1 cellular context compared by ENCODE assay signal in the genomic region with DNA sequence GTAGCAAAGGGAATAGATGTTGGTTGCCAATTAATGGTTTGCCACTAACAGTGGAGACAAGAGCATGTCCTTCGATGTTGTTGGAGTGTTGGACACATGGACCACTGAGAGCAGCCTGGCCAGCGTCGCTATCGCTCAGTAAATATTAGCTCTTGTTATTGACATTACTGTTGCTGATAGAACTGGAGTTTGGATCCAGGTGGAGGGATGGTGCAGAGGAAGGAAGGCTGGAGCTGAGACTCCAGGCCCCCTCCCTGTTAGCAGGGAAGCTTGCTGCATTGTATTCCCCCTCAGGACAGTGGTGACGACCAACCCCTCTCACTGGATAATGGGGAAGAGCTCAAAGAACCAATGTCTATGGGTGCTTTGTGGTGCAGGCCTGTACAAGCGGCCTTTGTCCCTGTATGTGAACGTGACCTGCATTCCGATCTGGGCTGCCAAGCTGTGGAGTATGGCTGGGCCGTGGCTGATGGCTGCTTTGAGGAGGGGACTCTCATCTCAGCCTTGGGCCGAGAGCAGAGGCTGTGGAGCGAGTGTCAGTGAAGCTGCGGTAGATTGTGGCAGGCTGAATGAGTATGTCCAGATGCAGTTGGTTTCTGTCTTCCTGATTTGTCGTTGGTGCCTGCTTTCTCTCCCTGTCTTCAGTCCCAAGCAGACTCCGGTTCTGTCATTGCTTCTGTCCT.
TF ChIP-seq lines count a peak whose summit lies in the region.

No MANE protein-coding gene starts in this region.

TF ChIP-seq in HepG2, 621 proteins besides CTCF, POLR2A, EP300 and RAD21 (continued from another document and continues in another):
- TF ChIP-seq SMARCE1 (IDR thresholded peaks at IDR 0.05; ENCODE audit: borderline replicate concordance) (no peak), ZNF543 (CRISPR knock-in tag; IDR thresholded peaks at IDR 0.05) (peak; percentile 77), ZNF432 (CRISPR knock-in tag; IDR thresholded peaks at IDR 0.05; ENCODE audit: borderline replicate concordance) (no peak), FOXA3 (CRISPR knock-in tag; IDR thresholded peaks at IDR 0.05) (peak; percentile 99), SNAPC2 (CRISPR knock-in tag; IDR thresholded peaks at IDR 0.05) (peak; percentile 70; the same call in 1 of the 2 replicates), NFIC (IDR thresholded peaks at IDR 0.05; ENCODE audit: low read length) (peak; percentile 30; the same call in 1 of the 2 replicates), MXD4 (CRISPR knock-in tag; IDR thresholded peaks at IDR 0.05) (peak; percentile 66; the same call in 1 of the 2 replicates), CEBPG (CRISPR knock-in tag; IDR thresholded peaks at IDR 0.05) (peak; percentile 42; the same call in 1 of the 2 replicates), KAT8 (CRISPR knock-in tag; IDR thresholded peaks at IDR 0.05) (peak; percentile 75), NCOA2 (CRISPR knock-in tag; IDR thresholded peaks at IDR 0.05) (peak; percentile 86), MIXL1 (CRISPR knock-in tag; IDR thresholded peaks at IDR 0.05) (peak; percentile 96), GATAD2A (CRISPR knock-in tag; IDR thresholded peaks at IDR 0.05) (peak; percentile 95), REPIN1 (CRISPR knock-in tag; IDR thresholded peaks at IDR 0.05; ENCODE audit: borderline replicate concordance, low read depth) (peak; percentile 91), TBX3 (IDR thresholded peaks at IDR 0.05; ENCODE audit: borderline replicate concordance) (peak; percentile 60; the same call in 1 of the 2 replicates), ZNF782 (CRISPR knock-in tag; IDR thresholded peaks at IDR 0.05; ENCODE audit: borderline replicate concordance) (peak; percentile 53; the same call in 1 of the 2 replicates)
- TF ChIP-seq, protein P1, sequence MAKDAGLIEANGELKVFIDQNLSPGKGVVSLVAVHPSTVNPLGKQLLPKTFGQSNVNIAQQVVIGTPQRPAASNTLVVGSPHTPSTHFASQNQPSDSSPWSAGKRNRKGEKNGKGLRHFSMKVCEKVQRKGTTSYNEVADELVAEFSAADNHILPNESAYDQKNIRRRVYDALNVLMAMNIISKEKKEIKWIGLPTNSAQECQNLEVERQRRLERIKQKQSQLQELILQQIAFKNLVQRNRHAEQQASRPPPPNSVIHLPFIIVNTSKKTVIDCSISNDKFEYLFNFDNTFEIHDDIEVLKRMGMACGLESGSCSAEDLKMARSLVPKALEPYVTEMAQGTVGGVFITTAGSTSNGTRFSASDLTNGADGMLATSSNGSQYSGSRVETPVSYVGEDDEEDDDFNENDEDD (CRISPR knock-in tag; IDR thresholded peaks at IDR 0.05; ENCODE audit: borderline replicate concordance) = peak; percentile 63; the same call in 1 of the 2 replicates
- TF ChIP-seq, protein P2, sequence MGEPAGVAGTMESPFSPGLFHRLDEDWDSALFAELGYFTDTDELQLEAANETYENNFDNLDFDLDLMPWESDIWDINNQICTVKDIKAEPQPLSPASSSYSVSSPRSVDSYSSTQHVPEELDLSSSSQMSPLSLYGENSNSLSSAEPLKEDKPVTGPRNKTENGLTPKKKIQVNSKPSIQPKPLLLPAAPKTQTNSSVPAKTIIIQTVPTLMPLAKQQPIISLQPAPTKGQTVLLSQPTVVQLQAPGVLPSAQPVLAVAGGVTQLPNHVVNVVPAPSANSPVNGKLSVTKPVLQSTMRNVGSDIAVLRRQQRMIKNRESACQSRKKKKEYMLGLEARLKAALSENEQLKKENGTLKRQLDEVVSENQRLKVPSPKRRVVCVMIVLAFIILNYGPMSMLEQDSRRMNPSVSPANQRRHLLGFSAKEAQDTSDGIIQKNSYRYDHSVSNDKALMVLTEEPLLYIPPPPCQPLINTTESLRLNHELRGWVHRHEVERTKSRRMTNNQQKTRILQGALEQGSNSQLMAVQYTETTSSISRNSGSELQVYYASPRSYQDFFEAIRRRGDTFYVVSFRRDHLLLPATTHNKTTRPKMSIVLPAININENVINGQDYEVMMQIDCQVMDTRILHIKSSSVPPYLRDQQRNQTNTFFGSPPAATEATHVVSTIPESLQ (CRISPR knock-in tag; conservative IDR thresholded peaks at IDR 0.05) = peak; percentile 89; the same call in 1 of the 2 replicates
- TF ChIP-seq, protein P3, sequence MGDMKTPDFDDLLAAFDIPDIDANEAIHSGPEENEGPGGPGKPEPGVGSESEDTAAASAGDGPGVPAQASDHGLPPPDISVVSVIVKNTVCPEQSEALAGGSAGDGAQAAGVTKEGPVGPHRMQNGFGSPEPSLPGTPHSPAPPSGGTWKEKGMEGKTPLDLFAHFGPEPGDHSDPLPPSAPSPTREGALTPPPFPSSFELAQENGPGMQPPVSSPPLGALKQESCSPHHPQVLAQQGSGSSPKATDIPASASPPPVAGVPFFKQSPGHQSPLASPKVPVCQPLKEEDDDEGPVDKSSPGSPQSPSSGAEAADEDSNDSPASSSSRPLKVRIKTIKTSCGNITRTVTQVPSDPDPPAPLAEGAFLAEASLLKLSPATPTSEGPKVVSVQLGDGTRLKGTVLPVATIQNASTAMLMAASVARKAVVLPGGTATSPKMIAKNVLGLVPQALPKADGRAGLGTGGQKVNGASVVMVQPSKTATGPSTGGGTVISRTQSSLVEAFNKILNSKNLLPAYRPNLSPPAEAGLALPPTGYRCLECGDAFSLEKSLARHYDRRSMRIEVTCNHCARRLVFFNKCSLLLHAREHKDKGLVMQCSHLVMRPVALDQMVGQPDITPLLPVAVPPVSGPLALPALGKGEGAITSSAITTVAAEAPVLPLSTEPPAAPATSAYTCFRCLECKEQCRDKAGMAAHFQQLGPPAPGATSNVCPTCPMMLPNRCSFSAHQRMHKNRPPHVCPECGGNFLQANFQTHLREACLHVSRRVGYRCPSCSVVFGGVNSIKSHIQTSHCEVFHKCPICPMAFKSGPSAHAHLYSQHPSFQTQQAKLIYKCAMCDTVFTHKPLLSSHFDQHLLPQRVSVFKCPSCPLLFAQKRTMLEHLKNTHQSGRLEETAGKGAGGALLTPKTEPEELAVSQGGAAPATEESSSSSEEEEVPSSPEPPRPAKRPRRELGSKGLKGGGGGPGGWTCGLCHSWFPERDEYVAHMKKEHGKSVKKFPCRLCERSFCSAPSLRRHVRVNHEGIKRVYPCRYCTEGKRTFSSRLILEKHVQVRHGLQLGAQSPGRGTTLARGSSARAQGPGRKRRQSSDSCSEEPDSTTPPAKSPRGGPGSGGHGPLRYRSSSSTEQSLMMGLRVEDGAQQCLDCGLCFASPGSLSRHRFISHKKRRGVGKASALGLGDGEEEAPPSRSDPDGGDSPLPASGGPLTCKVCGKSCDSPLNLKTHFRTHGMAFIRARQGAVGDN (CRISPR knock-in tag; IDR thresholded peaks at IDR 0.05) = peak; percentile 86
- TF ChIP-seq, protein P4, sequence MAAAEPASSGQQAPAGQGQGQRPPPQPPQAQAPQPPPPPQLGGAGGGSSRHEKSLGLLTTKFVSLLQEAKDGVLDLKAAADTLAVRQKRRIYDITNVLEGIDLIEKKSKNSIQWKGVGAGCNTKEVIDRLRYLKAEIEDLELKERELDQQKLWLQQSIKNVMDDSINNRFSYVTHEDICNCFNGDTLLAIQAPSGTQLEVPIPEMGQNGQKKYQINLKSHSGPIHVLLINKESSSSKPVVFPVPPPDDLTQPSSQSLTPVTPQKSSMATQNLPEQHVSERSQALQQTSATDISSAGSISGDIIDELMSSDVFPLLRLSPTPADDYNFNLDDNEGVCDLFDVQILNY (CRISPR knock-in tag; conservative IDR thresholded peaks at IDR 0.05) = no peak
- TF ChIP-seq, protein P5, sequence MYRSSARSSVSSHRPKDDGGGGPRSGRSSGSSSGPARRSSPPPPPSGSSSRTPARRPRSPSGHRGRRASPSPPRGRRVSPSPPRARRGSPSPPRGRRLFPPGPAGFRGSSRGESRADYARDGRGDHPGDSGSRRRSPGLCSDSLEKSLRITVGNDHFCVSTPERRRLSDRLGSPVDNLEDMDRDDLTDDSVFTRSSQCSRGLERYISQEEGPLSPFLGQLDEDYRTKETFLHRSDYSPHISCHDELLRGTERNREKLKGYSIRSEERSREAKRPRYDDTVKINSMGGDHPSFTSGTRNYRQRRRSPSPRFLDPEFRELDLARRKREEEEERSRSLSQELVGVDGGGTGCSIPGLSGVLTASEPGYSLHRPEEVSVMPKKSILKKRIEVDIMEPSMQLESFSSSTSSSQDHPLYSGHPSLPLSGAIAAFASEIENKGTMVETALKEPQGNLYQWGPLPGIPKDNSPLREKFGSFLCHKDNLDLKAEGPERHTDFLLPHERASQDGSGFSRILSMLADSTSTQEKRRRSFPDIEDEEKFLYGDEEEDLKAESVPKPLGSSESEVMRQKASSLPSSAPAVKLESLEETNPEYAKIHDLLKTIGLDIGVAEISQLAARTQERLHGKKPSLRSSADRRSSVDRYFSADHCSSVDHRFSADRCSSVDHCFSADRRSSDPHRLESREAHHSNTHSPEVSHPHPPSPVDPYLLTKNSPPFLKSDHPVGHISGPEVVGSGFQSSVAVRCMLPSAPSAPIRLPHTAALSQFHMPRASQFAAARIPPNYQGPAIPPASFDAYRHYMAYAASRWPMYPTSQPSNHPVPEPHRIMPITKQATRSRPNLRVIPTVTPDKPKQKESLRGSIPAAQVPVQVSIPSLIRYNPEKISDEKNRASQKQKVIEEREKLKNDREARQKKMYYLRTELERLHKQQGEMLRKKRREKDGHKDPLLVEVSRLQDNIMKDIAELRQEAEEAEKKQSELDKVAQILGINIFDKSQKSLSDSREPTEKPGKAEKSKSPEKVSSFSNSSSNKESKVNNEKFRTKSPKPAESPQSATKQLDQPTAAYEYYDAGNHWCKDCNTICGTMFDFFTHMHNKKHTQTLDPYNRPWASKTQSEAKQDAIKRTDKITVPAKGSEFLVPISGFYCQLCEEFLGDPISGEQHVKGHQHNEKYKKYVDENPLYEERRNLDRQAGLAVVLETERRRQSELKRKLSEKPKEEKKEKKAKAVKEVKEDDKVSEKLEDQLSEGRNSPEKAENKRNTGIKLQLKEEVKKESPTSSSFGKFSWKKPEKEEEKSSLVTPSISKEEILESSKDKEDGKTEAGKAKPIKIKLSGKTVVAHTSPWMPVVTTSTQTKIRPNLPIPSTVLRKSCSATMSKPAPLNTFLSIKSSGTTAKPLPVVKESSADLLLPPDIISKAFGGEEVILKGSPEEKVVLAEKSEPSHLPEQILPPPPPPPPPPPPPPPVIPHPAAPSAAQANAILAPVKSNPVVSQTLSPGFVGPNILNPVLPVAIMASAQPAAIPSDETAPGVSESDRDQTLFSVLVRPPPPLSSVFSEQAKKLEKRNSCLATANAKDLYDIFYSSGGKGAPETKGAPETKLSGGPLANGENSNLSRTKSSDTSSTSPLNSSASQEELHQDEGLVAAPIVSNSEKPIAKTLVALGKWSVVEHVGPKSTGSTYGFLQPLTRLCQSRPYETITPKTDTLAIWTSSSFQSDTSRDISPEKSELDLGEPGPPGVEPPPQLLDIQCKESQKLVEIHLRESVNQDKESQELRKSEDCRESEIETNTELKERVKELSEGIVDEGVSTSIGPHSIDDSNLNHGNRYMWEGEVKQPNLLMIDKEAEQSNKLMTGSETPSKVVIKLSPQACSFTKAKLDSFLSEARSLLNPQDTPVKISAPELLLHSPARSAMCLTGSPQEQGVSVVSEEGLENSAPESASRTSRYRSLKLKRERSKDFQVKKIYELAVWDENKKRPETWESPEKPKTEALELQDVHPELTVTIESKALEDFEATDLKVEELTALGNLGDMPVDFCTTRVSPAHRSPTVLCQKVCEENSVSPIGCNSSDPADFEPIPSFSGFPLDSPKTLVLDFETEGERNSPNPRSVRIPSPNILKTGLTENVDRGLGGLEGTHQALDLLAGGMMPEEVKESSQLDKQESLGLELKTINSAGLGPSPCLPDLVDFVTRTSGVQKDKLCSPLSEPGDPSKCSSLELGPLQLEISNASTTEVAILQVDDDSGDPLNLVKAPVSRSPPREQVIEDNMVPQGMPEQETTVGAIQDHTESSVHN (CRISPR knock-in tag; IDR thresholded peaks at IDR 0.05) = 0 out of 2 replicates have a peak, but pooled peaks have one; percentile 66
- TF ChIP-seq, protein P6, sequence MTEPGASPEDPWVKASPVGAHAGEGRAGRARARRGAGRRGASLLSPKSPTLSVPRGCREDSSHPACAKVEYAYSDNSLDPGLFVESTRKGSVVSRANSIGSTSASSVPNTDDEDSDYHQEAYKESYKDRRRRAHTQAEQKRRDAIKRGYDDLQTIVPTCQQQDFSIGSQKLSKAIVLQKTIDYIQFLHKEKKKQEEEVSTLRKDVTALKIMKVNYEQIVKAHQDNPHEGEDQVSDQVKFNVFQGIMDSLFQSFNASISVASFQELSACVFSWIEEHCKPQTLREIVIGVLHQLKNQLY (CRISPR knock-in tag; IDR thresholded peaks at IDR 0.05) = peak; percentile 88
- TF ChIP-seq, protein P7, sequence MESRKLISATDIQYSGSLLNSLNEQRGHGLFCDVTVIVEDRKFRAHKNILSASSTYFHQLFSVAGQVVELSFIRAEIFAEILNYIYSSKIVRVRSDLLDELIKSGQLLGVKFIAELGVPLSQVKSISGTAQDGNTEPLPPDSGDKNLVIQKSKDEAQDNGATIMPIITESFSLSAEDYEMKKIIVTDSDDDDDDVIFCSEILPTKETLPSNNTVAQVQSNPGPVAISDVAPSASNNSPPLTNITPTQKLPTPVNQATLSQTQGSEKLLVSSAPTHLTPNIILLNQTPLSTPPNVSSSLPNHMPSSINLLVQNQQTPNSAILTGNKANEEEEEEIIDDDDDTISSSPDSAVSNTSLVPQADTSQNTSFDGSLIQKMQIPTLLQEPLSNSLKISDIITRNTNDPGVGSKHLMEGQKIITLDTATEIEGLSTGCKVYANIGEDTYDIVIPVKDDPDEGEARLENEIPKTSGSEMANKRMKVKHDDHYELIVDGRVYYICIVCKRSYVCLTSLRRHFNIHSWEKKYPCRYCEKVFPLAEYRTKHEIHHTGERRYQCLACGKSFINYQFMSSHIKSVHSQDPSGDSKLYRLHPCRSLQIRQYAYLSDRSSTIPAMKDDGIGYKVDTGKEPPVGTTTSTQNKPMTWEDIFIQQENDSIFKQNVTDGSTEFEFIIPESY (CRISPR knock-in tag; IDR thresholded peaks at IDR 0.05) = no peak; the same call in 1 of the 2 replicates
- TF ChIP-seq, protein P8, sequence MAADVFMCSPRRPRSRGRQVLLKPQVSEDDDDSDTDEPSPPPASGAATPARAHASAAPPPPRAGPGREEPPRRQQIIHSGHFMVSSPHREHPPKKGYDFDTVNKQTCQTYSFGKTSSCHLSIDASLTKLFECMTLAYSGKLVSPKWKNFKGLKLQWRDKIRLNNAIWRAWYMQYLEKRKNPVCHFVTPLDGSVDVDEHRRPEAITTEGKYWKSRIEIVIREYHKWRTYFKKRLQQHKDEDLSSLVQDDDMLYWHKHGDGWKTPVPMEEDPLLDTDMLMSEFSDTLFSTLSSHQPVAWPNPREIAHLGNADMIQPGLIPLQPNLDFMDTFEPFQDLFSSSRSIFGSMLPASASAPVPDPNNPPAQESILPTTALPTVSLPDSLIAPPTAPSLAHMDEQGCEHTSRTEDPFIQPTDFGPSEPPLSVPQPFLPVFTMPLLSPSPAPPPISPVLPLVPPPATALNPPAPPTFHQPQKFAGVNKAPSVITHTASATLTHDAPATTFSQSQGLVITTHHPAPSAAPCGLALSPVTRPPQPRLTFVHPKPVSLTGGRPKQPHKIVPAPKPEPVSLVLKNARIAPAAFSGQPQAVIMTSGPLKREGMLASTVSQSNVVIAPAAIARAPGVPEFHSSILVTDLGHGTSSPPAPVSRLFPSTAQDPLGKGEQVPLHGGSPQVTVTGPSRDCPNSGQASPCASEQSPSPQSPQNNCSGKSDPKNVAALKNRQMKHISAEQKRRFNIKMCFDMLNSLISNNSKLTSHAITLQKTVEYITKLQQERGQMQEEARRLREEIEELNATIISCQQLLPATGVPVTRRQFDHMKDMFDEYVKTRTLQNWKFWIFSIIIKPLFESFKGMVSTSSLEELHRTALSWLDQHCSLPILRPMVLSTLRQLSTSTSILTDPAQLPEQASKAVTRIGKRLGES (CRISPR knock-in tag; IDR thresholded peaks at IDR 0.05; ENCODE audit: borderline replicate concordance) = 0 out of 2 replicates have a peak, but pooled peaks have one; percentile 42
- TF ChIP-seq, protein P9, sequence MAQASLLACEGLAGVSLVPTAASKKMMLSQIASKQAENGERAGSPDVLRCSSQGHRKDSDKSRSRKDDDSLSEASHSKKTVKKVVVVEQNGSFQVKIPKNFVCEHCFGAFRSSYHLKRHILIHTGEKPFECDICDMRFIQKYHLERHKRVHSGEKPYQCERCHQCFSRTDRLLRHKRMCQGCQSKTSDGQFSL (CRISPR knock-in tag; IDR thresholded peaks at IDR 0.05) = no peak
